ENCODE assay signal across 11 cellular contexts in the genomic region with DNA sequence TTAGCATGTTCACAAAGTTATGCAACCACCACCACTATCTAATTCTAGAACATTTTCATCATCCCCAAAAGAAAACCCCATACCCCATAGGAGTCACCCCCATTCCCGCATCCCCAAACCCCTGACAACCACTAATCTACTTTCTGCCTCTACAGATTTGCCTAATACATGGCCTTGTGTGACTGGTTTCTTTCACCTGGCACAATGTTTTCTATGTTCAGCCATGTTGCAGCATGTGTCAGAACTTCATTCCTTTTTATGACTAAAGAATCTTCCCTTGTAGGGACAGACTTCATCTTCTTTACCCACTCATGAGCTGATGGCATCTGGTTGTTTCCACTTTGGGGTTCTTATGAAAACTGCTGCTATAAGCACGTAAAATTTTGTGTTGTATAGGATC. TPM values are rescaled to one million over a fixed set of nuclear protein-coding genes. Genes with fewer than 3 reads are reported as not detected.
DNase-seq lines count a peak whose midpoint lies in the region; ATAC-seq and TF ChIP-seq lines count a peak whose summit lies in the region.
"Had no signal": no experiment of that assay in that cellular context is flagged by ENCODE, and none has a peak within 500 bp of the region (broad histone marks: within the 10 kb centered on the region; RNA-seq: fewer than 3 reads in every experiment).

No MANE protein-coding gene starts in this region.

- no peak for TF ChIP-seq EP300 in gastroesophageal sphincter (IDR thresholded peaks at IDR 0.05)
- no peak for TF ChIP-seq EP300 in stomach (IDR thresholded peaks at IDR 0.05)

- TF ChIP-seq POLR2A in gastroesophageal sphincter (IDR thresholded peaks at IDR 0.05) (no peak), stomach (IDR thresholded peaks at IDR 0.05) (no peak)

- H3K27me3 Mint-ChIP-seq in activated CD4-positive, alpha-beta T cell treated with anti-CD3 and anti-CD28 coated beads for 36 hours = no peaks in the 10 kb centered on the region
- no peaks in the 10 kb centered on the region for H3K27me3 Mint-ChIP-seq in activated CD4-positive, alpha-beta memory T cell treated with anti-CD3 and anti-CD28 coated beads for 36 hours

- in situ Hi-C loops in HAP-1 (cut with MboI; ENCODE audit: low sequenced_read_pairs) = no loop called here

- no peaks in the 10 kb centered on the region for H3K36me3 ChIP-seq in gastroesophageal sphincter
- H3K36me3 ChIP-seq in stomach = no peaks in the 10 kb centered on the region
- no peaks in the 10 kb centered on the region for H3K36me3 ChIP-seq in HAP-1 (replicated peaks)

- intact Hi-C loops in activated CD4-positive, alpha-beta T cell treated with anti-CD3 and anti-CD28 coated beads for 36 hours (cut with DNase I, micrococcal nuclease) = loop anchor here (1.0 to 10.0 kb wide), 3 partner anchors 10 to 1303 kb away; no protein-coding TSS in a partner anchor
- intact Hi-C loops in activated CD4-positive, alpha-beta memory T cell treated with anti-CD3 and anti-CD28 coated beads for 36 hours (cut with micrococcal nuclease) = no loop called here
- intact Hi-C loops in stomach (cut with DNase I; ENCODE audit: low total_unique reads) = no loop called here

- 80 to 100% methylated on average over 1 to 2 of the region's 2 CpGs for WGBS in gastroesophageal sphincter (ENCODE audit: low coverage in 1 of 2), 2 donors
- WGBS in stomach, 5 donors = 80 to 87% (median 80%) methylated on average over 2 of the region's 2 CpGs

- CTCF ChIA-PET in activated CD4-positive, alpha-beta T cell treated with anti-CD3 and anti-CD28 coated beads for 36 hours (lab: Charles Lee) = interaction anchor here (0.6 to 5.2 kb wide), 20 partner anchors 8 to 366 kb away, joined by 3 to 54 read pairs (median 5); no protein-coding TSS in a partner anchor
- CTCF ChIA-PET in activated CD4-positive, alpha-beta memory T cell treated with anti-CD3 and anti-CD28 coated beads for 36 hours (lab: Charles Lee) = interaction anchor here (0.9 to 4.4 kb wide), 12 partner anchors 10 to 70 kb away, joined by 3 to 29 read pairs (median 6); no protein-coding TSS in a partner anchor

- H3K4me1 ChIP-seq in gastroesophageal sphincter (peaks cover 0 to 69% (median 21%) of the 10 kb centered on the region in 3 donors), stomach (peaks cover 50 to 79% (median 68%) of the 10 kb centered on the region in 4 donors), HAP-1 (no peaks in the 10 kb centered on the region)

- ATAC-seq in activated CD4-positive, alpha-beta T cell treated with anti-CD3 and anti-CD28 coated beads for 36 hours = peak; percentile 43
- no peak for ATAC-seq in gastroesophageal sphincter
- ATAC-seq: A549 had no signal

- TF ChIP-seq CTCF in gastroesophageal sphincter (IDR thresholded peaks at IDR 0.05) = no peak
- TF ChIP-seq CTCF in stomach (IDR thresholded peaks at IDR 0.05) = no peak

- H3K27ac Mint-ChIP-seq in activated CD4-positive, alpha-beta T cell treated with anti-CD3 and anti-CD28 coated beads for 36 hours = peak overlapping the region; percentile 94
- H3K27ac Mint-ChIP-seq in activated CD4-positive, alpha-beta memory T cell treated with anti-CD3 and anti-CD28 coated beads for 36 hours = peak overlapping the region; percentile 96

- peaks cover 18% of the 10 kb centered on the region for H3K36me3 Mint-ChIP-seq in activated CD4-positive, alpha-beta T cell treated with anti-CD3 and anti-CD28 coated beads for 36 hours (ENCODE audit: low read depth)
- H3K36me3 Mint-ChIP-seq in activated CD4-positive, alpha-beta memory T cell treated with anti-CD3 and anti-CD28 coated beads for 36 hours = peaks cover 27% of the 10 kb centered on the region

- DNase-seq in activated CD4-positive, alpha-beta T cell treated with anti-CD3 and anti-CD28 coated beads for 36 hours = no peak
- no peak for DNase-seq in activated CD4-positive, alpha-beta T cell treated with anti-CD3 and anti-CD28 coated beads for 1 hour
- DNase-seq in activated CD4-positive, alpha-beta memory T cell treated with anti-CD3 and anti-CD28 coated beads for 36 hours = peak; percentile 57
- DNase-seq in stomach (no peak), H4 (ENCODE audit: low spot score) (no peak), AML-193 (lab: John Stamatoyannopoulos, UW) (no peak), HAP-1 (ENCODE audit: low spot score in 2 of 2) (no peak)
- DNase-seq: NCI-H345 had no signal

- no peaks in the 10 kb centered on the region for H3K9me3 Mint-ChIP-seq in activated CD4-positive, alpha-beta T cell treated with anti-CD3 and anti-CD28 coated beads for 36 hours (ENCODE audit: low read depth)
- H3K9me3 Mint-ChIP-seq in activated CD4-positive, alpha-beta memory T cell treated with anti-CD3 and anti-CD28 coated beads for 36 hours = no peaks in the 10 kb centered on the region

- no peaks in the 10 kb centered on the region for H3K27me3 ChIP-seq in gastroesophageal sphincter
- H3K27me3 ChIP-seq in stomach = no peaks in the 10 kb centered on the region
- H3K27me3 ChIP-seq in HAP-1 (ENCODE audit: low read depth) = no peaks in the 10 kb centered on the region

- no peaks in the 10 kb centered on the region for H3K9me3 ChIP-seq in gastroesophageal sphincter
- no peaks in the 10 kb centered on the region for H3K9me3 ChIP-seq in stomach
- no peaks in the 10 kb centered on the region for H3K9me3 ChIP-seq in HAP-1
- H3K9me3 ChIP-seq: A549 had no signal

- peaks cover 97% of the 10 kb centered on the region for H3K4me1 Mint-ChIP-seq in activated CD4-positive, alpha-beta T cell treated with anti-CD3 and anti-CD28 coated beads for 36 hours
- peaks cover 95% of the 10 kb centered on the region for H3K4me1 Mint-ChIP-seq in activated CD4-positive, alpha-beta memory T cell treated with anti-CD3 and anti-CD28 coated beads for 36 hours (ENCODE audit: low read depth)

- H3K4me3 ChIP-seq in gastroesophageal sphincter = no peak overlapping the region
- no peak overlapping the region for H3K4me3 ChIP-seq in stomach
- no peak overlapping the region for H3K4me3 ChIP-seq in HAP-1
- H3K4me3 ChIP-seq: A549, lung had no signal

- H3K4me3 Mint-ChIP-seq in activated CD4-positive, alpha-beta T cell treated with anti-CD3 and anti-CD28 coated beads for 36 hours = peak overlapping the region; percentile 64
- H3K4me3 Mint-ChIP-seq in activated CD4-positive, alpha-beta memory T cell treated with anti-CD3 and anti-CD28 coated beads for 36 hours = peak overlapping the region; percentile 38

- peak overlapping the region in 3 of 4 donors; percentile 48 to 78 (median 66) for H3K27ac ChIP-seq in gastroesophageal sphincter
- H3K27ac ChIP-seq in stomach = peak overlapping the region in 4 of 5 donors; percentile 5 to 84 (median 77)
- H3K27ac ChIP-seq: A549 had no signal

- POLR2A ChIA-PET in activated CD4-positive, alpha-beta T cell treated with anti-CD3 and anti-CD28 coated beads for 36 hours (lab: Charles Lee) = interaction anchor here (0.6 to 2.3 kb wide), 12 partner anchors 9 to 57 kb away, joined by 3 to 22 read pairs (median 12); no protein-coding TSS in a partner anchor
- POLR2A ChIA-PET in activated CD4-positive, alpha-beta memory T cell treated with anti-CD3 and anti-CD28 coated beads for 36 hours (lab: Charles Lee) = interaction anchor here (0.7 to 18.1 kb wide), 11 partner anchors 10 to 93 kb away, joined by 3 to 481 read pairs (median 6); partner anchors contain the start of genes CYTH1 and USP36

RNA-seq across cellular contexts. Expression of gene CYTH1, which starts 34.6 kb away (rescaled TPM):
- 100 to 1,000 TPM; 109 to 130 TPM for total RNA-seq in activated CD4-positive, alpha-beta T cell treated with anti-CD3 and anti-CD28 coated beads for 36 hours
- total RNA-seq in activated CD4-positive, alpha-beta memory T cell treated with anti-CD3 and anti-CD28 coated beads for 36 hours = 100 to 1,000 TPM; 184 to 204 TPM
- total RNA-seq in gastroesophageal sphincter = 10 to 100 TPM; 26.9 to 38.0 (median 31.0) TPM
- total RNA-seq in stomach = 100 to 1,000 TPM in 2 of 5 donors, 10 to 100 TPM in 3; 32.7 to 137 (median 80.2) TPM
- polyA plus RNA-seq in stomach = 10 to 100 TPM; 29.6 to 51.5 (median 30.6) TPM
- 8.0 and 9.7 TPM in 2 replicates for total RNA-seq in H4 (2014; rRNA removed; shearing (Covaris generic))

Comparison
In these comparisons a context has a peak if more than half of its experiments do, and no peak if none do; other contexts are left out.
1. intact Hi-C loops: an anchor here in activated CD4-positive, alpha-beta T cell treated with anti-CD3 and anti-CD28 coated beads for 36 hours (1.0 to 10.0 kb wide); none called in activated CD4-positive, alpha-beta memory T cell treated with anti-CD3 and anti-CD28 coated beads for 36 hours and stomach.